1 cellular context compared by ENCODE assay signal in genomic region chr10:128125944-128126764, GRCh38.
TF ChIP-seq lines count a peak whose summit lies in the region.

TSS of gene MKI67 (minus strand) at chr10:128126423. CDS start at chr10:128125667, 756 bp downstream.

TF ChIP-seq in K562, 482 proteins besides CTCF, POLR2A, EP300 and RAD21 (continued from another document and continues in another):
- TF ChIP-seq, protein P1, sequence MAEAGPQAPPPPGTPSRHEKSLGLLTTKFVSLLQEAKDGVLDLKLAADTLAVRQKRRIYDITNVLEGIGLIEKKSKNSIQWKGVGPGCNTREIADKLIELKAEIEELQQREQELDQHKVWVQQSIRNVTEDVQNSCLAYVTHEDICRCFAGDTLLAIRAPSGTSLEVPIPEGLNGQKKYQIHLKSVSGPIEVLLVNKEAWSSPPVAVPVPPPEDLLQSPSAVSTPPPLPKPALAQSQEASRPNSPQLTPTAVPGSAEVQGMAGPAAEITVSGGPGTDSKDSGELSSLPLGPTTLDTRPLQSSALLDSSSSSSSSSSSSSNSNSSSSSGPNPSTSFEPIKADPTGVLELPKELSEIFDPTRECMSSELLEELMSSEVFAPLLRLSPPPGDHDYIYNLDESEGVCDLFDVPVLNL (CRISPR knock-in tag; IDR thresholded peaks at IDR 0.05; ENCODE audit: low read depth): peak; percentile 98
- TF ChIP-seq ZNF3 (CRISPR knock-in tag; IDR thresholded peaks at IDR 0.05): no peak
- no peak for TF ChIP-seq SMARCA4 (IDR thresholded peaks at IDR 0.05)
- no peak for TF ChIP-seq ATF4 (CRISPR knock-in tag; IDR thresholded peaks at IDR 0.05)
- no peak for TF ChIP-seq POU5F1 (IDR thresholded peaks at IDR 0.05; ENCODE audit: borderline replicate concordance, low read depth, low read length, partially characterized antibody)
- TF ChIP-seq MYBL2 (IDR thresholded peaks at IDR 0.05; ENCODE audit: low read depth): peak; percentile 97
- peak; percentile 88; the same call in 1 of the 2 replicates for TF ChIP-seq MYBL2 (CRISPR knock-in tag; IDR thresholded peaks at IDR 0.05; ENCODE audit: borderline replicate concordance)
- TF ChIP-seq ARNT (IDR thresholded peaks at IDR 0.05): no peak
- TF ChIP-seq HDAC2 (IDR thresholded peaks at IDR 0.05): no peak
- TF ChIP-seq NFRKB (IDR thresholded peaks at IDR 0.05; ENCODE audit: low read depth): no peak
- TF ChIP-seq, protein P2, sequence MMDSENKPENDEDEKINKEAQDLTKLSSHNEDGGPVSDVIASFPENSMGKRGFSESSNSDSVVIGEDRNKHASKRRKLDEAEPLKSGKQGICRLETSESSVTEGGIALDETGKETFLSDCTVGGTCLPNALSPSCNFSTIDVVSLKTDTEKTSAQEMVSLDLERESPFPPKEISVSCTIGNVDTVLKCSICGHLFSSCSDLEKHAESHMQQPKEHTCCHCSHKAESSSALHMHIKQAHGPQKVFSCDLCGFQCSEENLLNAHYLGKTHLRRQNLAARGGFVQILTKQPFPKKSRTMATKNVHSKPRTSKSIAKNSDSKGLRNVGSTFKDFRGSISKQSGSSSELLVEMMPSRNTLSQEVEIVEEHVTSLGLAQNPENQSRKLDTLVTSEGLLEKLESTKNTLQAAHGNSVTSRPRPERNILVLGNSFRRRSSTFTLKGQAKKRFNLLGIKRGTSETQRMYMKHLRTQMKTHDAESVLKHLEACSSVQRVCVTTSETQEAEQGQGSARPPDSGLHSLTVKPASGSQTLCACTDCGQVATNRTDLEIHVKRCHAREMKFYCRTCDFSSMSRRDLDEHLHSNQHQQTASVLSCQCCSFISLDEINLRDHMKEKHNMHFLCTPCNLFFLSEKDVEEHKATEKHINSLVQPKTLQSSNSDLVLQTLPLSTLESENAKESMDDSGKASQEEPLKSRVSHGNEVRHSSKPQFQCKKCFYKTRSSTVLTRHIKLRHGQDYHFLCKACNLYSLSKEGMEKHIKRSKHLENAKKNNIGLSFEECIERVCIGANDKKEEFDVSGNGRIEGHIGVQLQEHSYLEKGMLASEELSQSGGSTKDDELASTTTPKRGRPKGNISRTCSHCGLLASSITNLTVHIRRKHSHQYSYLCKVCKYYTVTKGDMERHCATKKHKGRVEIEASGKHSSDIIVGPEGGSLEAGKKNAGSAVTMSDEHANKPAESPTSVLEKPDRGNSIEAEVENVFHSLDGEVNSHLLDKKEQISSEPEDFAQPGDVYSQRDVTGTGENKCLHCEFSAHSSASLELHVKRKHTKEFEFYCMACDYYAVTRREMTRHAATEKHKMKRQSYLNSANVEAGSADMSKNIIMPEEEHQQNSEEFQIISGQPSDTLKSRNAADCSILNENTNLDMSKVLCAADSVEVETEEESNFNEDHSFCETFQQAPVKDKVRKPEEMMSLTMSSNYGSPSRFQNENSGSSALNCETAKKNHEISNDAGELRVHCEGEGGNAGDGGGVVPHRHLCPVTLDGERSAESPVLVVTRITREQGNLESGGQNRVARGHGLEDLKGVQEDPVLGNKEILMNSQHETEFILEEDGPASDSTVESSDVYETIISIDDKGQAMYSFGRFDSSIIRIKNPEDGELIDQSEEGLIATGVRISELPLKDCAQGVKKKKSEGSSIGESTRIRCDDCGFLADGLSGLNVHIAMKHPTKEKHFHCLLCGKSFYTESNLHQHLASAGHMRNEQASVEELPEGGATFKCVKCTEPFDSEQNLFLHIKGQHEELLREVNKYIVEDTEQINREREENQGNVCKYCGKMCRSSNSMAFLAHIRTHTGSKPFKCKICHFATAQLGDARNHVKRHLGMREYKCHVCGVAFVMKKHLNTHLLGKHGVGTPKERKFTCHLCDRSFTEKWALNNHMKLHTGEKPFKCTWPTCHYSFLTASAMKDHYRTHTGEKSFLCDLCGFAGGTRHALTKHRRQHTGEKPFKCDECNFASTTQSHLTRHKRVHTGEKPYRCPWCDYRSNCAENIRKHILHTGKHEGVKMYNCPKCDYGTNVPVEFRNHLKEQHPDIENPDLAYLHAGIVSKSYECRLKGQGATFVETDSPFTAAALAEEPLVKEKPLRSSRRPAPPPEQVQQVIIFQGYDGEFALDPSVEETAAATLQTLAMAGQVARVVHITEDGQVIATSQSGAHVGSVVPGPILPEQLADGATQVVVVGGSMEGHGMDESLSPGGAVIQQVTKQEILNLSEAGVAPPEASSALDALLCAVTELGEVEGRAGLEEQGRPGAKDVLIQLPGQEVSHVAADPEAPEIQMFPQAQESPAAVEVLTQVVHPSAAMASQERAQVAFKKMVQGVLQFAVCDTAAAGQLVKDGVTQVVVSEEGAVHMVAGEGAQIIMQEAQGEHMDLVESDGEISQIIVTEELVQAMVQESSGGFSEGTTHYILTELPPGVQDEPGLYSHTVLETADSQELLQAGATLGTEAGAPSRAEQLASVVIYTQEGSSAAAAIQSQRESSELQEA (IDR thresholded peaks at IDR 0.05; ENCODE audit: low read depth): no peak
- TF ChIP-seq GATAD2B (IDR thresholded peaks at IDR 0.05; ENCODE audit: borderline replicate concordance): peak; percentile 54; the same call in 1 of the 2 replicates
- TF ChIP-seq ZNF696 (CRISPR knock-in tag; conservative IDR thresholded peaks at IDR 0.05): no peak
- TF ChIP-seq TBL1XR1 (IDR thresholded peaks at IDR 0.05; ENCODE audit: low read length in 2 of 2): no peak
- no peak for TF ChIP-seq KHSRP (IDR thresholded peaks at IDR 0.05)
- no peak; the same call in 1 of the 2 replicates for TF ChIP-seq ZBTB1 (CRISPR knock-in tag; IDR thresholded peaks at IDR 0.05; ENCODE audit: borderline replicate concordance, low read depth)
- 0 out of 2 replicates have a peak, but pooled peaks have one; percentile 51 for TF ChIP-seq CXXC5 (CRISPR knock-in tag; IDR thresholded peaks at IDR 0.05)
- no peak for TF ChIP-seq ZNF197 (CRISPR knock-in tag; IDR thresholded peaks at IDR 0.05; ENCODE audit: low read depth)
- peak; percentile 80 for TF ChIP-seq VEZF1 (CRISPR knock-in tag; IDR thresholded peaks at IDR 0.05)
- no peak for TF ChIP-seq POLR3G (IDR thresholded peaks at IDR 0.05; ENCODE audit: extremely low read depth, insufficient read length, insufficient replicate concordance)
- no peak for TF ChIP-seq BCOR (IDR thresholded peaks at IDR 0.05)
- TF ChIP-seq, protein P3, sequence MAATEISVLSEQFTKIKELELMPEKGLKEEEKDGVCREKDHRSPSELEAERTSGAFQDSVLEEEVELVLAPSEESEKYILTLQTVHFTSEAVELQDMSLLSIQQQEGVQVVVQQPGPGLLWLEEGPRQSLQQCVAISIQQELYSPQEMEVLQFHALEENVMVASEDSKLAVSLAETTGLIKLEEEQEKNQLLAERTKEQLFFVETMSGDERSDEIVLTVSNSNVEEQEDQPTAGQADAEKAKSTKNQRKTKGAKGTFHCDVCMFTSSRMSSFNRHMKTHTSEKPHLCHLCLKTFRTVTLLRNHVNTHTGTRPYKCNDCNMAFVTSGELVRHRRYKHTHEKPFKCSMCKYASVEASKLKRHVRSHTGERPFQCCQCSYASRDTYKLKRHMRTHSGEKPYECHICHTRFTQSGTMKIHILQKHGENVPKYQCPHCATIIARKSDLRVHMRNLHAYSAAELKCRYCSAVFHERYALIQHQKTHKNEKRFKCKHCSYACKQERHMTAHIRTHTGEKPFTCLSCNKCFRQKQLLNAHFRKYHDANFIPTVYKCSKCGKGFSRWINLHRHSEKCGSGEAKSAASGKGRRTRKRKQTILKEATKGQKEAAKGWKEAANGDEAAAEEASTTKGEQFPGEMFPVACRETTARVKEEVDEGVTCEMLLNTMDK (IDR thresholded peaks at IDR 0.05; ENCODE audit: borderline replicate concordance, insufficient read depth, low read depth, low read length, poor library complexity, severe bottlenecking): no peak
- no peak for TF ChIP-seq SMAD2 (IDR thresholded peaks at IDR 0.05; ENCODE audit: low read depth, low read length)
- no peak for TF ChIP-seq SRSF9 (IDR thresholded peaks at IDR 0.05; ENCODE audit: borderline replicate concordance, low read depth, low read length)
- TF ChIP-seq ZNF124 (CRISPR knock-in tag; IDR thresholded peaks at IDR 0.05): no peak
- no peak for TF ChIP-seq GABPA (tag; conservative IDR thresholded peaks at IDR 0.05; ENCODE audit: low read depth)
- TF ChIP-seq SUPT5H (IDR thresholded peaks at IDR 0.05): 0 out of 2 replicates have a peak, but pooled peaks have one; percentile 42
- no peak for TF ChIP-seq TCF7L2 (IDR thresholded peaks at IDR 0.05; ENCODE audit: low read depth, low read length)
- no peak for TF ChIP-seq ARID2 (IDR thresholded peaks at IDR 0.05)
- TF ChIP-seq HMG20A (CRISPR knock-in tag; conservative IDR thresholded peaks at IDR 0.05): no peak
- peak in 1 of 2 experiments; percentile 29; a peak in 1 of 4 replicates for TF ChIP-seq TRIM24 (IDR thresholded peaks at IDR 0.05)
- TF ChIP-seq, protein P4, sequence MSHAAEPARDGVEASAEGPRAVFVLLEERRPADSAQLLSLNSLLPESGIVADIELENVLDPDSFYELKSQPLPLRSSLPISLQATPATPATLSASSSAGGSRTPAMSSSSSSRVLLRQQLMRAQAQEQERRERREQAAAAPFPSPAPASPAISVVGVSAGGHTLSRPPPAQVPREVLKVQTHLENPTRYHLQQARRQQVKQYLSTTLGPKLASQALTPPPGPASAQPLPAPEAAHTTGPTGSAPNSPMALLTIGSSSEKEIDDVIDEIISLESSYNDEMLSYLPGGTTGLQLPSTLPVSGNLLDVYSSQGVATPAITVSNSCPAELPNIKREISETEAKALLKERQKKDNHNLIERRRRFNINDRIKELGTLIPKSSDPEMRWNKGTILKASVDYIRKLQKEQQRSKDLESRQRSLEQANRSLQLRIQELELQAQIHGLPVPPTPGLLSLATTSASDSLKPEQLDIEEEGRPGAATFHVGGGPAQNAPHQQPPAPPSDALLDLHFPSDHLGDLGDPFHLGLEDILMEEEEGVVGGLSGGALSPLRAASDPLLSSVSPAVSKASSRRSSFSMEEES (CRISPR knock-in tag; IDR thresholded peaks at IDR 0.05): no peak
- TF ChIP-seq, protein P5, sequence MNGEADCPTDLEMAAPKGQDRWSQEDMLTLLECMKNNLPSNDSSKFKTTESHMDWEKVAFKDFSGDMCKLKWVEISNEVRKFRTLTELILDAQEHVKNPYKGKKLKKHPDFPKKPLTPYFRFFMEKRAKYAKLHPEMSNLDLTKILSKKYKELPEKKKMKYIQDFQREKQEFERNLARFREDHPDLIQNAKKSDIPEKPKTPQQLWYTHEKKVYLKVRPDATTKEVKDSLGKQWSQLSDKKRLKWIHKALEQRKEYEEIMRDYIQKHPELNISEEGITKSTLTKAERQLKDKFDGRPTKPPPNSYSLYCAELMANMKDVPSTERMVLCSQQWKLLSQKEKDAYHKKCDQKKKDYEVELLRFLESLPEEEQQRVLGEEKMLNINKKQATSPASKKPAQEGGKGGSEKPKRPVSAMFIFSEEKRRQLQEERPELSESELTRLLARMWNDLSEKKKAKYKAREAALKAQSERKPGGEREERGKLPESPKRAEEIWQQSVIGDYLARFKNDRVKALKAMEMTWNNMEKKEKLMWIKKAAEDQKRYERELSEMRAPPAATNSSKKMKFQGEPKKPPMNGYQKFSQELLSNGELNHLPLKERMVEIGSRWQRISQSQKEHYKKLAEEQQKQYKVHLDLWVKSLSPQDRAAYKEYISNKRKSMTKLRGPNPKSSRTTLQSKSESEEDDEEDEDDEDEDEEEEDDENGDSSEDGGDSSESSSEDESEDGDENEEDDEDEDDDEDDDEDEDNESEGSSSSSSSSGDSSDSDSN (IDR thresholded peaks at IDR 0.05; ENCODE audit: borderline replicate concordance in 1 of 2, low read depth in 2 of 2, low read length in 2 of 2): no peak
- TF ChIP-seq, protein P6, sequence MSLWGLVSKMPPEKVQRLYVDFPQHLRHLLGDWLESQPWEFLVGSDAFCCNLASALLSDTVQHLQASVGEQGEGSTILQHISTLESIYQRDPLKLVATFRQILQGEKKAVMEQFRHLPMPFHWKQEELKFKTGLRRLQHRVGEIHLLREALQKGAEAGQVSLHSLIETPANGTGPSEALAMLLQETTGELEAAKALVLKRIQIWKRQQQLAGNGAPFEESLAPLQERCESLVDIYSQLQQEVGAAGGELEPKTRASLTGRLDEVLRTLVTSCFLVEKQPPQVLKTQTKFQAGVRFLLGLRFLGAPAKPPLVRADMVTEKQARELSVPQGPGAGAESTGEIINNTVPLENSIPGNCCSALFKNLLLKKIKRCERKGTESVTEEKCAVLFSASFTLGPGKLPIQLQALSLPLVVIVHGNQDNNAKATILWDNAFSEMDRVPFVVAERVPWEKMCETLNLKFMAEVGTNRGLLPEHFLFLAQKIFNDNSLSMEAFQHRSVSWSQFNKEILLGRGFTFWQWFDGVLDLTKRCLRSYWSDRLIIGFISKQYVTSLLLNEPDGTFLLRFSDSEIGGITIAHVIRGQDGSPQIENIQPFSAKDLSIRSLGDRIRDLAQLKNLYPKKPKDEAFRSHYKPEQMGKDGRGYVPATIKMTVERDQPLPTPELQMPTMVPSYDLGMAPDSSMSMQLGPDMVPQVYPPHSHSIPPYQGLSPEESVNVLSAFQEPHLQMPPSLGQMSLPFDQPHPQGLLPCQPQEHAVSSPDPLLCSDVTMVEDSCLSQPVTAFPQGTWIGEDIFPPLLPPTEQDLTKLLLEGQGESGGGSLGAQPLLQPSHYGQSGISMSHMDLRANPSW (CRISPR knock-in tag; IDR thresholded peaks at IDR 0.05): no peak
- TF ChIP-seq THAP7 (CRISPR knock-in tag; IDR thresholded peaks at IDR 0.05): no peak
- peak; percentile 84 for TF ChIP-seq E2F3 (CRISPR knock-in tag; IDR thresholded peaks at IDR 0.05)
- TF ChIP-seq ASH1L (IDR thresholded peaks at IDR 0.05; ENCODE audit: borderline replicate concordance, low read depth, partially characterized antibody): no peak
- TF ChIP-seq NRF1 (conservative IDR thresholded peaks at IDR 0.05 in 1 of 2, IDR thresholded peaks at IDR 0.05 in 1 of 2): no peak; a peak in 2 of 4 replicates
- TF ChIP-seq SAFB (IDR thresholded peaks at IDR 0.05; ENCODE audit: borderline replicate concordance, low read depth, low read length): no peak
- TF ChIP-seq SMARCB1 (IDR thresholded peaks at IDR 0.05; ENCODE audit: insufficient read length, low read depth): no peak
